In genomic region chr7:957418-958220, GRCh38 we compare ENCODE assay signal across 1 cellular context.
TF ChIP-seq lines count a peak whose summit lies in the region.

No MANE protein-coding gene starts in this region.

TF ChIP-seq in HepG2, 621 proteins besides CTCF, POLR2A, EP300 and RAD21 (continued from another document and continues in another):
- TF ChIP-seq, protein P1, sequence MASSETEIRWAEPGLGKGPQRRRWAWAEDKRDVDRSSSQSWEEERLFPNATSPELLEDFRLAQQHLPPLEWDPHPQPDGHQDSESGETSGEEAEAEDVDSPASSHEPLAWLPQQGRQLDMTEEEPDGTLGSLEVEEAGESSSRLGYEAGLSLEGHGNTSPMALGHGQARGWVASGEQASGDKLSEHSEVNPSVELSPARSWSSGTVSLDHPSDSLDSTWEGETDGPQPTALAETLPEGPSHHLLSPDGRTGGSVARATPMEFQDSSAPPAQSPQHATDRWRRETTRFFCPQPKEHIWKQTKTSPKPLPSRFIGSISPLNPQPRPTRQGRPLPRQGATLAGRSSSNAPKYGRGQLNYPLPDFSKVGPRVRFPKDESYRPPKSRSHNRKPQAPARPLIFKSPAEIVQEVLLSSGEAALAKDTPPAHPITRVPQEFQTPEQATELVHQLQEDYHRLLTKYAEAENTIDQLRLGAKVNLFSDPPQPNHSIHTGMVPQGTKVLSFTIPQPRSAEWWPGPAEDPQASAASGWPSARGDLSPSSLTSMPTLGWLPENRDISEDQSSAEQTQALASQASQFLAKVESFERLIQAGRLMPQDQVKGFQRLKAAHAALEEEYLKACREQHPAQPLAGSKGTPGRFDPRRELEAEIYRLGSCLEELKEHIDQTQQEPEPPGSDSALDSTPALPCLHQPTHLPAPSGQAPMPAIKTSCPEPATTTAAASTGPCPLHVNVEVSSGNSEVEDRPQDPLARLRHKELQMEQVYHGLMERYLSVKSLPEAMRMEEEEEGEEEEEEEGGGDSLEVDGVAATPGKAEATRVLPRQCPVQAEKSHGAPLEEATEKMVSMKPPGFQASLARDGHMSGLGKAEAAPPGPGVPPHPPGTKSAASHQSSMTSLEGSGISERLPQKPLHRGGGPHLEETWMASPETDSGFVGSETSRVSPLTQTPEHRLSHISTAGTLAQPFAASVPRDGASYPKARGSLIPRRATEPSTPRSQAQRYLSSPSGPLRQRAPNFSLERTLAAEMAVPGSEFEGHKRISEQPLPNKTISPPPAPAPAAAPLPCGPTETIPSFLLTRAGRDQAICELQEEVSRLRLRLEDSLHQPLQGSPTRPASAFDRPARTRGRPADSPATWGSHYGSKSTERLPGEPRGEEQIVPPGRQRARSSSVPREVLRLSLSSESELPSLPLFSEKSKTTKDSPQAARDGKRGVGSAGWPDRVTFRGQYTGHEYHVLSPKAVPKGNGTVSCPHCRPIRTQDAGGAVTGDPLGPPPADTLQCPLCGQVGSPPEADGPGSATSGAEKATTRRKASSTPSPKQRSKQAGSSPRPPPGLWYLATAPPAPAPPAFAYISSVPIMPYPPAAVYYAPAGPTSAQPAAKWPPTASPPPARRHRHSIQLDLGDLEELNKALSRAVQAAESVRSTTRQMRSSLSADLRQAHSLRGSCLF (CRISPR knock-in tag; IDR thresholded peaks at IDR 0.05; ENCODE audit: borderline replicate concordance): no peak
- peak; percentile 80 for TF ChIP-seq ZNF574 (CRISPR knock-in tag; IDR thresholded peaks at IDR 0.05)
- peak; percentile 74 for TF ChIP-seq ZMYM4 (CRISPR knock-in tag; IDR thresholded peaks at IDR 0.05)
- TF ChIP-seq, protein P2, sequence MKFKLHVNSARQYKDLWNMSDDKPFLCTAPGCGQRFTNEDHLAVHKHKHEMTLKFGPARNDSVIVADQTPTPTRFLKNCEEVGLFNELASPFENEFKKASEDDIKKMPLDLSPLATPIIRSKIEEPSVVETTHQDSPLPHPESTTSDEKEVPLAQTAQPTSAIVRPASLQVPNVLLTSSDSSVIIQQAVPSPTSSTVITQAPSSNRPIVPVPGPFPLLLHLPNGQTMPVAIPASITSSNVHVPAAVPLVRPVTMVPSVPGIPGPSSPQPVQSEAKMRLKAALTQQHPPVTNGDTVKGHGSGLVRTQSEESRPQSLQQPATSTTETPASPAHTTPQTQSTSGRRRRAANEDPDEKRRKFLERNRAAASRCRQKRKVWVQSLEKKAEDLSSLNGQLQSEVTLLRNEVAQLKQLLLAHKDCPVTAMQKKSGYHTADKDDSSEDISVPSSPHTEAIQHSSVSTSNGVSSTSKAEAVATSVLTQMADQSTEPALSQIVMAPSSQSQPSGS (CRISPR knock-in tag; IDR thresholded peaks at IDR 0.05): no peak; the same call in 1 of the 2 replicates
- TF ChIP-seq NFRKB (IDR thresholded peaks at IDR 0.05): no peak
- no peak for TF ChIP-seq SETDB1 (CRISPR knock-in tag; IDR thresholded peaks at IDR 0.05; ENCODE audit: borderline replicate concordance)
- TF ChIP-seq TEAD3 (CRISPR knock-in tag; optimal IDR thresholded peaks at IDR 0.05; ENCODE audit: borderline replicate concordance): peak; percentile 94
- TF ChIP-seq ZFP41 (CRISPR knock-in tag; IDR thresholded peaks at IDR 0.05; ENCODE audit: borderline replicate concordance): peak; percentile 57; the same call in 1 of the 2 replicates
- peak; percentile 30; the same call in 1 of the 2 replicates for TF ChIP-seq ZNF775 (CRISPR knock-in tag; IDR thresholded peaks at IDR 0.05; ENCODE audit: borderline replicate concordance)
- TF ChIP-seq ZNF143 (CRISPR knock-in tag; IDR thresholded peaks at IDR 0.05): no peak; the same call in 1 of the 2 replicates
- peak; percentile 94 for TF ChIP-seq SALL1 (CRISPR knock-in tag; IDR thresholded peaks at IDR 0.05)
- peak; percentile 85 for TF ChIP-seq ZBTB25 (CRISPR knock-in tag; IDR thresholded peaks at IDR 0.05)
- TF ChIP-seq ZNF281 (CRISPR knock-in tag; IDR thresholded peaks at IDR 0.05; ENCODE audit: borderline replicate concordance): peak; percentile 41; the same call in 1 of the 2 replicates
- no peak for TF ChIP-seq ZNF550 (CRISPR knock-in tag; IDR thresholded peaks at IDR 0.05; ENCODE audit: borderline replicate concordance)
- TF ChIP-seq MAFK (conservative IDR thresholded peaks at IDR 0.05 in 1 of 2, IDR thresholded peaks at IDR 0.05 in 1 of 2; ENCODE audit: low read length in 2 of 2): no peak
- peak; percentile 97 for TF ChIP-seq ZNF782 (CRISPR knock-in tag; IDR thresholded peaks at IDR 0.05; ENCODE audit: borderline replicate concordance)
- TF ChIP-seq TCF12 (IDR thresholded peaks at IDR 0.05): no peak
- no peak for TF ChIP-seq TCF12 (CRISPR knock-in tag; IDR thresholded peaks at IDR 0.05)
- TF ChIP-seq MED8 (CRISPR knock-in tag; IDR thresholded peaks at IDR 0.05; ENCODE audit: insufficient replicate concordance): peak; percentile 70
- 0 out of 2 replicates have a peak, but pooled peaks have one; percentile 64 for TF ChIP-seq ZNF564 (CRISPR knock-in tag; IDR thresholded peaks at IDR 0.05)
- 0 out of 2 replicates have a peak, but pooled peaks have one; percentile 11 for TF ChIP-seq CENPT (CRISPR knock-in tag; IDR thresholded peaks at IDR 0.05; ENCODE audit: low read depth)
- no peak for TF ChIP-seq RAD51 (IDR thresholded peaks at IDR 0.05; ENCODE audit: borderline replicate concordance)
- no peak for TF ChIP-seq ZSCAN30 (CRISPR knock-in tag; IDR thresholded peaks at IDR 0.05)
- no peak for TF ChIP-seq ZNF615 (CRISPR knock-in tag; IDR thresholded peaks at IDR 0.05; ENCODE audit: borderline replicate concordance)
- peak; percentile 93 for TF ChIP-seq HES4 (CRISPR knock-in tag; IDR thresholded peaks at IDR 0.05; ENCODE audit: borderline replicate concordance)
- no peak for TF ChIP-seq ATM (IDR thresholded peaks at IDR 0.05; ENCODE audit: borderline replicate concordance)
- no peak for TF ChIP-seq XBP1 (CRISPR knock-in tag; IDR thresholded peaks at IDR 0.05)
- TF ChIP-seq ZNF674 (CRISPR knock-in tag; IDR thresholded peaks at IDR 0.05; ENCODE audit: low read depth): peak; percentile 89; the same call in 1 of the 2 replicates
- TF ChIP-seq ZBTB38 (CRISPR knock-in tag; IDR thresholded peaks at IDR 0.05): peak; percentile 65
- TF ChIP-seq NCOR1 (IDR thresholded peaks at IDR 0.05; ENCODE audit: borderline replicate concordance, low read length): no peak
- no peak for TF ChIP-seq ZNF10 (CRISPR knock-in tag; IDR thresholded peaks at IDR 0.05; ENCODE audit: borderline replicate concordance, low read depth)
- 0 out of 2 replicates have a peak, but pooled peaks have one; percentile 75 for TF ChIP-seq ZNF431 (CRISPR knock-in tag; IDR thresholded peaks at IDR 0.05; ENCODE audit: borderline replicate concordance, low read depth)
- no peak for TF ChIP-seq ONECUT2 (CRISPR knock-in tag; IDR thresholded peaks at IDR 0.05)
- TF ChIP-seq, protein P3, sequence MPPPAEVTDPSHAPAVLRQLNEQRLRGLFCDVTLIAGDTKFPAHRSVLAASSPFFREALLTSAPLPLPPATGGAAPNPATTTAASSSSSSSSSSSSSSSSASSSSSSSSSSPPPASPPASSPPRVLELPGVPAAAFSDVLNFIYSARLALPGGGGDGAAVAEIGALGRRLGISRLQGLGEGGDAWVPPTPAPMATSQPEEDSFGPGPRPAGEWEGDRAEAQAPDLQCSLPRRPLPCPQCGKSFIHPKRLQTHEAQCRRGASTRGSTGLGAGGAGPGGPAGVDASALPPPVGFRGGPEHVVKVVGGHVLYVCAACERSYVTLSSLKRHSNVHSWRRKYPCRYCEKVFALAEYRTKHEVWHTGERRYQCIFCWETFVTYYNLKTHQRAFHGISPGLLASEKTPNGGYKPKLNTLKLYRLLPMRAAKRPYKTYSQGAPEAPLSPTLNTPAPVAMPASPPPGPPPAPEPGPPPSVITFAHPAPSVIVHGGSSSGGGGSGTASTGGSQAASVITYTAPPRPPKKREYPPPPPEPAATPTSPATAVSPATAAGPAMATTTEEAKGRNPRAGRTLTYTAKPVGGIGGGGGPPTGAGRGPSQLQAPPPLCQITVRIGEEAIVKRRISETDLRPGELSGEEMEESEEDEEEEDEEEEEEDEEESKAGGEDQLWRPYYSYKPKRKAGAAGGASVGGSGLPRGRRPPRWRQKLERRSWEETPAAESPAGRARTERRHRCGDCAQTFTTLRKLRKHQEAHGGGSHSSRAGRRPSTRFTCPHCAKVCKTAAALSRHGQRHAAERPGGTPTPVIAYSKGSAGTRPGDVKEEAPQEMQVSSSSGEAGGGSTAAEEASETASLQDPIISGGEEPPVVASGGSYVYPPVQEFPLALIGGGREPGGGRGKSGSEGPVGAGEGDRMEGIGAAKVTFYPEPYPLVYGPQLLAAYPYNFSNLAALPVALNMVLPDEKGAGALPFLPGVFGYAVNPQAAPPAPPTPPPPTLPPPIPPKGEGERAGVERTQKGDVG (CRISPR knock-in tag; IDR thresholded peaks at IDR 0.05; ENCODE audit: borderline replicate concordance): peak; percentile 94; the same call in 1 of the 2 replicates
- no peak for TF ChIP-seq E2F2 (CRISPR knock-in tag; IDR thresholded peaks at IDR 0.05; ENCODE audit: borderline replicate concordance)
- peak; percentile 86; the same call in 1 of the 2 replicates for TF ChIP-seq ZNF280B (CRISPR knock-in tag; IDR thresholded peaks at IDR 0.05; ENCODE audit: borderline replicate concordance)
- peak; percentile 43; the same call in 1 of the 2 replicates for TF ChIP-seq ZC3H4 (CRISPR knock-in tag; IDR thresholded peaks at IDR 0.05; ENCODE audit: borderline replicate concordance)
- no peak for TF ChIP-seq CBFB (CRISPR knock-in tag; IDR thresholded peaks at IDR 0.05)
